1 cellular context compared by ENCODE assay signal in genomic region chr7:80036107-80036506, GRCh38.
TF ChIP-seq lines count a peak whose summit lies in the region.

No MANE protein-coding gene starts in this region.

TF ChIP-seq in SK-N-SH treated with all-trans-retinoic acid at 6 μM for 48 hours, 23 proteins besides CTCF, POLR2A, EP300 and RAD21 (continued from another document):
- TF ChIP-seq PATZ1 (CRISPR knock-in tag; IDR thresholded peaks at IDR 0.05; ENCODE audit: borderline replicate concordance), result no peak
